ENCODE assay signal across 26 cellular contexts in the genomic region with DNA sequence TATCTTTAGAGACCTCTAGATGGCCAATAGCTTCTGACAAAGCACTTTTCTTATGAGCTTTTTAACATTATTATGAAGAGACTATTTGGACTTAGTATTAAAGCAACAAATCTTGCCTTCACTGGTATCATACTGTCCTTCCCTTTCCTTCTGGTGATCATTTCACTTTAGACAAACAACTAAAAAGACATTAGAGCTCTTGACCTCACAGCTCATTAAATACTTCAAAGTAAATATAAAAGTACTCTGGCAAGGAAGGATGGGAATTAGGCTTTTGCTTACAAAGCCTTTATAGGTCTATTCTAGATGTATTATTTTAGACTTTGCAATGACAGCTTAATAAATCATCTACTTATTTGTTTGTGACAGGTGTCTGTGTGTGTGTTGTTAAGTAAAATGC.
"Had no signal": no experiment of that assay in that cellular context is flagged by ENCODE, and none has a peak within 500 bp of the region (broad histone marks: within the 10 kb centered on the region; RNA-seq: fewer than 3 reads in every experiment).

No MANE protein-coding gene starts in this region.

- FAIRE-seq: TTC549 had no signal

- DNase-seq: activated CD4-positive, alpha-beta memory T cell treated with anti-CD3 and anti-CD28 coated beads for 36 hours; activated CD4-positive, alpha-beta T cell treated with anti-CD3 and anti-CD28 coated beads, Interleukin-2, amount 10 ng/mL, durations not matched to agents 24 days and 14 days; activated CD8-positive, alpha-beta memory T cell treated with anti-CD3 and anti-CD28 coated beads, Interleukin-2, amount 50 U/mL, for 4 hours; activated effector memory CD4-positive, alpha-beta T cell treated with anti-CD3 and anti-CD28 coated beads, Interleukin-2, amount 50 U/mL, for 16 hours; activated naive CD4-positive, alpha-beta T cell treated with anti-CD3 and anti-CD28 coated beads, Interleukin-2, amount 10 ng/mL, durations not matched to agents 7 days and 5 days; activated naive CD8-positive, alpha-beta T cell treated with anti-CD3 and anti-CD28 coated beads, Interleukin-2, amount 10 ng/mL, durations not matched to agents 7 days and 5 days; activated T-cell treated with anti-CD3 and anti-CD28 coated beads, Interleukin-2, amount 50 U/mL, for 1 hour; dorsolateral prefrontal cortex; effector memory CD4-positive, alpha-beta T cell; foreskin keratinocyte; heart left ventricle; hypothalamus; immature natural killer cell; mesendoderm; natural killer cell; occipital lobe; stimulated activated CD4-positive, alpha-beta T cell treated with anti-CD3 and anti-CD28 coated beads, Interleukin-2, amount 100 ng/mL, for 24 hours; stimulated activated naive B cell treated with anti-CD40 and anti-IgM and Interleukin-4, amounts not matched to agents 10 μg/mL and 1 μg/mL and 100 μg/mL, for 72 hours; stomach; T-helper 1 cell; thyroid gland; upper lobe of right lung; WERI-Rb-1 had no signal

- ATAC-seq: activated CD4-positive, CD25-positive, alpha-beta regulatory T cell treated with anti-CD3 and anti-CD28 coated beads, Interleukin-2, amount 50 U/mL, for 24 hours; esophagus mucosa; foreskin keratinocyte; heart left ventricle; natural killer cell; stimulated activated naive B cell treated with anti-CD40 and anti-IgM and Interleukin-4, amounts not matched to agents 10 μg/mL and 1 μg/mL and 100 μg/mL, for 72 hours; upper lobe of right lung had no signal
